Comparison of ENCODE assay signal across 3 cellular contexts in the genomic region with DNA sequence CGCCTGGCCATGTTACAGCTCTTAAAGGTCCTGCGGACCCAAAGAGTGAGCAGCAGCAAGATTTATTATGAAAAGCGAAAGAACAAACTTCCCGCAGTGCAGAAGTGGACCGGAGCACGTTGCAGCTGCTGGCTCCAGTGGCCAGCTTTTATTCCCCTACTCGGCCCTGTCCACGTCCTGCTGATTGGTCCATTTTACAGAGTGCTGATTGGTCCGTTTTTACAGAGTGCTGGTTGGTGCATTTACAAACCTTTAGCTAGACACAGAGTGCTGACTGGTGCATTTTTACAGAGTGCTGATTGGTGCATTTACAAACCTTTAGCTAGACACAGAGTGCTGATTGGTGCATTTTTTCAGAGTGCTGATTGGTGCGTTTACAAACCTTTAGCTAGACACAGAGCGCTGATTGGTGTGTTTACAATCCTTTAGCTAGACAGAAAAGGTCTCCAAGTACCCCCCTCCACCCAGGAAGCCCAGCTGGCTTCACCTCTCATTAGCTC. TPM values are rescaled to one million over a fixed set of nuclear protein-coding genes. Genes with fewer than 3 reads are reported as not detected.
"Had no signal": no experiment of that assay in that cellular context is flagged by ENCODE, and none has a peak within 500 bp of the region (broad histone marks: within the 10 kb centered on the region; RNA-seq: fewer than 3 reads in every experiment).

No MANE protein-coding gene starts in this region.

RNA-seq across cellular contexts. Expression of a gene that starts 46.5 kb away (rescaled TPM):
- total RNA-seq: foreskin keratinocyte, SJCRH30 had no signal
- polyA plus RNA-seq: fibroblast of lung, foreskin keratinocyte had no signal
